Comparison of ENCODE assay signal across 21 cellular contexts in the genomic region with DNA sequence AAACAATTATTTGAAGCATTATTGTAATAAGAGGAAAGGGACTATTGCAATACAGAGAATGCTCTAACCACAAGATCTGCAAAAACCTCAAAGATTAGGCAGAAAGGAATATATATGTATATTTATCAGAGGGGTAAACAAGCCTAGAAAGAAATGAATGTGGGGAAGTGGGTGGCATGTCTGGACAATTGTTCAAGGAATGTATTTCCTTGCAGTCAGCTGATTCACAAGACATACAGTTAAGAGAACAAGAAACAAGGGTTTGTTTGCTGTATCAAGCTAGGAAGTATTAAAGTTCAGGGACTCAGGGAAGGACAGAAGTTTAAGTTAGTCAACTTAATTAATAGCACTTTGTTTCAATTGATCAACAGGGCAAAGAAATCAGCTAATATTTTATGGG.
"Had no signal": no experiment of that assay in that cellular context is flagged by ENCODE, and none has a peak within 500 bp of the region (broad histone marks: within the 10 kb centered on the region; RNA-seq: fewer than 3 reads in every experiment).

No MANE protein-coding gene starts in this region.

- H3K4me1 ChIP-seq: left ventricle myocardium inferior, psoas muscle, right atrium auricular region, tibial artery had no signal

- H3K27ac ChIP-seq: coronary artery, left ventricle myocardium inferior, neutrophil, ovary, psoas muscle, right atrium auricular region, tibial artery had no signal

- ATAC-seq: activated naive CD4-positive, alpha-beta T cell treated with anti-CD3 and anti-CD28 coated beads, Interleukin-2, amount 50 U/mL, for 72 hours; activated T-helper 17 cell treated with anti-CD3 and anti-CD28 coated beads, Interleukin-2, amount 50 U/mL, for 72 hours; natural killer cell treated with Interleukin-12 subunit alpha and Interleukin-12 subunit beta and Interleukin-15 and Interleukin-18, amount 100 ng/mL, for 72 hours; psoas muscle; stimulated activated effector memory CD8-positive, alpha-beta T cell treated with anti-CD3 and anti-CD28 coated beads, Interleukin-12 subunit alpha, Interleukin-12 subunit beta, amount 100 ng/mL, for 72 hours; stimulated activated naive CD8-positive, alpha-beta T cell treated with anti-CD3 and anti-CD28 coated beads, Interleukin-15, amount 100 ng/mL, for 72 hours had no signal

- H3K36me3 ChIP-seq: left ventricle myocardium inferior, neutrophil, ovary, right atrium auricular region, tibial artery had no signal

- H3K4me3 ChIP-seq: coronary artery, left ventricle myocardium inferior, ovary, psoas muscle, right atrium auricular region, tibial artery had no signal

- H3K9me3 ChIP-seq: neutrophil, ovary, psoas muscle, right atrium auricular region, tibial artery had no signal

- DNase-seq: activated CD4-positive, alpha-beta T cell treated with anti-CD3 and anti-CD28 coated beads for 1 hour; activated CD4-positive, alpha-beta T cell treated with anti-CD3 and anti-CD28 coated beads, Interleukin-2, amount 50 U/mL, for 1 hour; activated T-cell treated with anti-CD3 and anti-CD28 coated beads, Interleukin-2, amount 50 U/mL, for 1 hour; amygdala; foreskin fibroblast; immature natural killer cell; left ventricle myocardium inferior; midbrain; ovary; psoas muscle; stimulated activated CD4-positive, alpha-beta T cell treated with anti-CD3 and anti-CD28 coated beads, Interleukin-12 subunit alpha, Interleukin-12 subunit beta, amount 100 ng/mL, for 4 hours; stimulated activated naive CD8-positive, alpha-beta T cell treated with anti-CD3 and anti-CD28 coated beads, Interleukin-15, amount 100 ng/mL, for 72 hours; T-helper 9 cell; tibial artery had no signal

- H3K27me3 ChIP-seq: neutrophil, ovary, right atrium auricular region, tibial artery had no signal
